ENCODE assay signal across 8 cellular contexts in genomic region chr12:51980051-51980808, GRCh38. TPM values are rescaled to one million over a fixed set of nuclear protein-coding genes. Genes with fewer than 3 reads are reported as not detected.
DNase-seq lines count a peak whose midpoint lies in the region; ATAC-seq and TF ChIP-seq lines count a peak whose summit lies in the region.

No MANE protein-coding gene starts in this region.

- WGBS in prostate gland: 44% methylated on average over 7 of the region's 7 CpGs

- H3K9me3 ChIP-seq in prostate gland: no peaks in the 10 kb centered on the region

- ATAC-seq in GM21576 (IDR thresholded peaks at IDR 0.05; ENCODE audit: unreplicated experiment): peak; percentile 73

- TF ChIP-seq POLR2A in prostate gland (IDR thresholded peaks at IDR 0.05): no peak

- in situ Hi-C loops in SK-MEL-5 (cut with HindIII; ENCODE audit: low pct_unique_long_range_greater_than_20kb, low sequenced_read_pairs): no loop called here

- DNase-seq in D341Med (ENCODE audit: low spot score) (peak; percentile 89), LoVo (ENCODE audit: low spot score) (peak; percentile 81), SK-MEL-5 (ENCODE audit: low read depth, low spot score) (peak; percentile 79), head of caudate nucleus (peak; percentile 38 to 89 (median 72)), prostate gland (ENCODE audit: low spot score) (peak; percentile 64), occipital lobe (lab: John Stamatoyannopoulos, UW) (no peak)
- DNase-seq in activated naive CD4-positive, alpha-beta T cell (lab: John Stamatoyannopoulos, UW): peak; percentile 22 to 51 (median 36)

- no peaks in the 10 kb centered on the region for H3K27me3 ChIP-seq in prostate gland (replicated peaks; ENCODE audit: insufficient read depth)

- H3K27ac ChIP-seq in prostate gland: no peak overlapping the region

- no peaks in the 10 kb centered on the region for H3K36me3 ChIP-seq in prostate gland

- no peaks in the 10 kb centered on the region for H3K4me1 ChIP-seq in prostate gland (replicated peaks)

- TF ChIP-seq CTCF in prostate gland (IDR thresholded peaks at IDR 0.05): peak; percentile 93 to 97 (median 97)

- H3K4me3 ChIP-seq in prostate gland: no peak overlapping the region

- intact Hi-C loops in head of caudate nucleus (cut with DNase I): loop anchor here (10.0 kb wide), 1 partner anchor 85 kb away; no protein-coding TSS in a partner anchor
- intact Hi-C loops in prostate gland (cut with DNase I): loop anchor here (2.0 kb wide), 1 partner anchor 83 kb away; no protein-coding TSS in a partner anchor

RNA-seq across cellular contexts. Expression of gene TAMALIN, which starts 26.5 kb away (rescaled TPM):
- total RNA-seq in SK-MEL-5 (2014; rRNA removed; shearing (Covaris generic)): 25.5 and 26.7 TPM in 2 replicates
- polyA plus RNA-seq in SK-MEL-5 (2015; cell fraction: cytosol; rRNA removed): 16.7 and 18.1 TPM in 2 replicates
- 22.3 and 27.8 TPM in 2 replicates for polyA plus RNA-seq in SK-MEL-5 (2015; cell fraction: nucleus; rRNA removed)
- total RNA-seq in prostate gland: 10 to 100 TPM; 16.5 to 38.6 TPM
- 1.6 TPM for total RNA-seq in occipital lobe

RNA-seq across cellular contexts. Expression of gene ACVR1B, which starts 28.7 kb away (rescaled TPM):
- total RNA-seq in SK-MEL-5 (2014; rRNA removed; shearing (Covaris generic)): 6.3 and 6.4 TPM in 2 replicates
- 16.3 and 22.0 TPM in 2 replicates for polyA plus RNA-seq in SK-MEL-5 (2015; cell fraction: cytosol; rRNA removed)
- polyA plus RNA-seq in SK-MEL-5 (2015; cell fraction: nucleus; rRNA removed): 5.7 and 6.5 TPM in 2 replicates
- total RNA-seq in prostate gland (10 to 100 TPM; 39.6 to 43.3 TPM), occipital lobe (43.2 TPM)
